ENCODE assay signal across 20 cellular contexts in genomic region chr16:79772028-79772427, GRCh38.
DNase-seq lines count a peak whose midpoint lies in the region; ATAC-seq, FAIRE-seq and TF ChIP-seq lines count a peak whose summit lies in the region.
"Had no signal": no experiment of that assay in that cellular context is flagged by ENCODE, and none has a peak within 500 bp of the region (broad histone marks: within the 10 kb centered on the region; RNA-seq: fewer than 3 reads in every experiment).

No MANE protein-coding gene starts in this region.

- peaks cover 34% of the 10 kb centered on the region for H3K4me1 Mint-ChIP-seq in neural progenitor cell

- intact Hi-C loops in vagina (cut with DNase I): no loop called here

- no peak for FAIRE-seq in keratinocyte (lab: Jason Lieb, UNC)
- FAIRE-seq: D721Med, GM12892, GM18507 had no signal

- H3K27ac Mint-ChIP-seq in neural progenitor cell: no peak overlapping the region

- H4K20me1 ChIP-seq in keratinocyte (ENCODE audit: control insufficient read depth, extremely low read depth, insufficient read depth, low read length) (no peaks in the 10 kb centered on the region), neural progenitor cell (ENCODE audit: low read depth) (no peaks in the 10 kb centered on the region)

- H2AFZ ChIP-seq in keratinocyte (ENCODE audit: control insufficient read depth, low read length) (peak overlapping the region; percentile 13), neural progenitor cell (replicated peaks) (peak overlapping the region; percentile 27)

- peaks cover 6% of the 10 kb centered on the region for H3K27me3 Mint-ChIP-seq in neural progenitor cell (ENCODE audit: insufficient read depth, low read depth)

- no peak for TF ChIP-seq POLR2A in vagina (IDR thresholded peaks at IDR 0.05)

- H3K27ac ChIP-seq in keratinocyte (ENCODE audit: control insufficient read depth, insufficient read depth, low read length) (no peak overlapping the region), neural progenitor cell (no peak overlapping the region), vagina (peak overlapping the region; percentile 66)
- H3K27ac ChIP-seq: GM23248, SJCRH30 had no signal

- H3K9me3 ChIP-seq in keratinocyte (ENCODE audit: control insufficient read depth, low read depth, low read length) (no peaks in the 10 kb centered on the region), neural progenitor cell (ENCODE audit: low read depth) (no peaks in the 10 kb centered on the region), vagina (no peaks in the 10 kb centered on the region)
- H3K9me3 ChIP-seq: SJCRH30 had no signal

- H3K4me1 ChIP-seq in keratinocyte (ENCODE audit: control insufficient read depth, extremely low read depth, insufficient read depth, low read length): peaks cover 33% of the 10 kb centered on the region
- peaks cover 46% of the 10 kb centered on the region for H3K4me1 ChIP-seq in neural progenitor cell
- peaks cover 52% of the 10 kb centered on the region for H3K4me1 ChIP-seq in vagina
- H3K4me1 ChIP-seq: SJCRH30 had no signal

- TF ChIP-seq CTCF in keratinocyte (optimal IDR thresholded peaks at IDR 0.05 in 1 of 3, IDR thresholded peaks at IDR 0.05 in 1 of 3, conservative IDR thresholded peaks at IDR 0.05 in 1 of 3; ENCODE audit: extremely low read depth in 1 of 3, insufficient read depth in 2 of 3, low read length in 3 of 3) (no peak), neural progenitor cell (IDR thresholded peaks at IDR 0.05) (no peak), vagina (IDR thresholded peaks at IDR 0.05) (no peak)

- H3K9me1 ChIP-seq in keratinocyte (ENCODE audit: control insufficient read depth, extremely low read depth, insufficient read depth, low read length): no peaks in the 10 kb centered on the region

- dilution Hi-C loops in keratinocyte (cut with MboI; ENCODE audit: extremely low pct_ligation_motif_present, low sequenced_read_pairs): no loop called here

- H3K4me3 ChIP-seq in keratinocyte (ENCODE audit: control insufficient read depth in 2 of 3, extremely low read depth in 1 of 3, insufficient read depth in 2 of 3, low read depth in 1 of 3, low read length in 3 of 3) (no peak overlapping the region), neural progenitor cell (no peak overlapping the region), vagina (no peak overlapping the region)
- H3K4me3 ChIP-seq: GM23248, SJCRH30 had no signal

- no peaks in the 10 kb centered on the region for H3K36me3 ChIP-seq in keratinocyte (ENCODE audit: control insufficient read depth in 2 of 2, extremely low read depth in 1 of 2, insufficient read depth in 2 of 2, low read length in 2 of 2)
- no peaks in the 10 kb centered on the region for H3K36me3 ChIP-seq in neural progenitor cell
- H3K36me3 ChIP-seq in vagina: no peaks in the 10 kb centered on the region
- H3K36me3 ChIP-seq: SJCRH30 had no signal

- no peak overlapping the region for H3K9ac ChIP-seq in keratinocyte (ENCODE audit: control insufficient read depth, extremely low read depth, insufficient read depth, low read length)
- H3K9ac ChIP-seq in neural progenitor cell: no peak overlapping the region
- H3K9ac ChIP-seq: GM23248 had no signal

- H3K27me3 ChIP-seq in keratinocyte (ENCODE audit: control insufficient read depth, extremely low read depth, insufficient read depth, low read length) (no peaks in the 10 kb centered on the region), neural progenitor cell (no peaks in the 10 kb centered on the region), vagina (no peaks in the 10 kb centered on the region)
- H3K27me3 ChIP-seq: SJCRH30 had no signal

- no peaks in the 10 kb centered on the region for H3K9me3 Mint-ChIP-seq in neural progenitor cell

- H3K36me3 Mint-ChIP-seq in neural progenitor cell: no peaks in the 10 kb centered on the region

- H3F3A ChIP-seq in neural progenitor cell (ENCODE audit: low read depth): peaks cover 29% of the 10 kb centered on the region

- H3K79me2 ChIP-seq in keratinocyte (ENCODE audit: control insufficient read depth, insufficient read depth, low read length): no peaks in the 10 kb centered on the region
- H3K79me2 ChIP-seq in neural progenitor cell (ENCODE audit: low read depth): no peaks in the 10 kb centered on the region

- no peak overlapping the region for H3K4me3 Mint-ChIP-seq in neural progenitor cell

- peak; percentile 16 for DNase-seq in SW480 (ENCODE audit: low spot score)
- DNase-seq in keratinocyte (ENCODE audit: low read depth, low spot score): no peak
- DNase-seq in neural progenitor cell (ENCODE audit: low spot score): no peak
- no peak for DNase-seq in vagina (ENCODE audit: extremely low spot score in 2 of 2)
- DNase-seq in HPDE6-E6E7 (ENCODE audit: extremely low spot score): no peak
- DNase-seq: ACHN, C1 segment of cervical spinal cord, GM23248, HCEC 1CT, NCI-H1105, NCI-H2081 treated with DMSO at 0.1 percent for 48 hours, NCI-H446 treated with DMSO at 0.1 percent for 48 hours, NCI-H69, SJCRH30 had no signal

- H3K4me2 ChIP-seq in keratinocyte (ENCODE audit: control insufficient read depth, extremely low read depth, insufficient read depth, low read depth, low read length) (no peak overlapping the region), neural progenitor cell (no peak overlapping the region)

- ATAC-seq in GM21619 (IDR thresholded peaks at IDR 0.05; ENCODE audit: unreplicated experiment): no peak
- ATAC-seq in HG02973 (IDR thresholded peaks at IDR 0.05; ENCODE audit: unreplicated experiment): no peak
- ATAC-seq: Panc1 had no signal
